Comparison of ENCODE assay signal across 26 cellular contexts in the genomic region with DNA sequence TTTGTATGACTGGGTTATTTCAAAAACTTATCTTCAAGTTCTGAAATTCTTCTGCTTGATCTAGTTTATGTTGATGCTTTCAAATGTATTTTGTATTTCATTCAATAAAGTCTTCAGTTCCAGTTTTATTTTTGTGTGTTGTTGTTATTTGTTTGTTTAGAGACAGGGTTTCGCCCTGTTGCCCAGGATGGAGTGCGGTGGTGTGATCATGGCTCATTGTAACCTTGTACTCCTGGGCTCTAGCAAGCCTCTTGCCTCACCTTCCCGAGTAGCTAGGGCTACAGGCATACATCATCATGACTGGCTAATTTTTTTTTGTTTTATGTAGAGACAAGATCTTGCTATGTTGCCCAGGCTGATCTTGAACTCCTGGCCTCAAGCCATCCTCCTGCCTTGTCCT.
"Had no signal": no experiment of that assay in that cellular context is flagged by ENCODE, and none has a peak within 500 bp of the region (broad histone marks: within the 10 kb centered on the region; RNA-seq: fewer than 3 reads in every experiment).

No MANE protein-coding gene starts in this region.

- H3K27ac ChIP-seq: lower lobe of right lung, neutrophil, prostate gland, right atrium auricular region, sigmoid colon, thoracic aorta, tibial nerve, upper lobe of right lung, uterus had no signal

- H3K4me1 ChIP-seq: lower lobe of right lung, prostate gland, right atrium auricular region, sigmoid colon, tibial nerve, upper lobe of right lung, uterus had no signal

- H3K9me3 ChIP-seq: neutrophil, prostate gland had no signal

- H3K27me3 ChIP-seq: right atrium auricular region, sigmoid colon, tibial nerve, upper lobe of right lung, uterus had no signal

- H3K36me3 ChIP-seq: lower lobe of right lung, neutrophil, prostate gland, right atrium auricular region, sigmoid colon, thoracic aorta, tibial nerve, upper lobe of right lung, uterus had no signal

- H3K4me3 ChIP-seq: lower lobe of right lung, mucosa of descending colon, prostate gland, right atrium auricular region, sigmoid colon, thoracic aorta, tibial nerve, upper lobe of right lung, uterus had no signal

- H3K27ac Mint-ChIP-seq: effector memory CD8-positive, alpha-beta T cell; immature natural killer cell; mesothelial cell of epicardium; natural killer cell treated with Interleukin-12 subunit alpha and Interleukin-12 subunit beta and Interleukin-15 and Interleukin-18, amount 100 ng/mL, for 72 hours; stimulated activated effector memory CD8-positive, alpha-beta T cell treated with anti-CD3 and anti-CD28 coated beads, Interleukin-12 subunit alpha, Interleukin-12 subunit beta, amount 100 ng/mL, for 72 hours had no signal

- H3K36me3 Mint-ChIP-seq: mesothelial cell of epicardium; stimulated activated effector memory CD8-positive, alpha-beta T cell treated with anti-CD3 and anti-CD28 coated beads, Interleukin-12 subunit alpha, Interleukin-12 subunit beta, amount 100 ng/mL, for 72 hours had no signal

- H3K4me3 Mint-ChIP-seq: effector memory CD8-positive, alpha-beta T cell; immature natural killer cell; mesothelial cell of epicardium; natural killer cell treated with Interleukin-12 subunit alpha and Interleukin-12 subunit beta and Interleukin-15 and Interleukin-18, amount 100 ng/mL, for 72 hours; neural crest cell; stimulated activated effector memory CD8-positive, alpha-beta T cell treated with anti-CD3 and anti-CD28 coated beads, Interleukin-12 subunit alpha, Interleukin-12 subunit beta, amount 100 ng/mL, for 72 hours had no signal

- DNase-seq: cortex of kidney; effector memory CD8-positive, alpha-beta T cell; erythroblast; hypothalamus; immature natural killer cell; left ventricle myocardium superior; lower lobe of right lung; mesenchymal stem cell; mucosa of descending colon; naive B cell; sigmoid colon; stimulated activated CD4-positive, alpha-beta T cell treated with anti-CD3 and anti-CD28 coated beads, Interleukin-2, amount 100 ng/mL, for 24 hours; stimulated activated CD4-positive, alpha-beta T cell treated with anti-CD3 and anti-CD28 coated beads, Interleukin-4, amount 100 ng/mL, for 24 hours; stimulated activated naive CD8-positive, alpha-beta T cell treated with anti-CD3 and anti-CD28 coated beads, Interleukin-15, Interleukin-2, amounts not matched to agents 100 U/mL and 50 U/mL, for 24 hours; substantia nigra; upper lobe of right lung; uterus had no signal

- H3K4me1 Mint-ChIP-seq: immature natural killer cell; mesothelial cell of epicardium; neural crest cell; stimulated activated effector memory CD8-positive, alpha-beta T cell treated with anti-CD3 and anti-CD28 coated beads, Interleukin-12 subunit alpha, Interleukin-12 subunit beta, amount 100 ng/mL, for 72 hours had no signal
